In genomic region chr4:128191115-128191897, GRCh38 we compare ENCODE assay signal across 8 cellular contexts.
DNase-seq lines count a peak whose midpoint lies in the region; ATAC-seq and TF ChIP-seq lines count a peak whose summit lies in the region.

No MANE protein-coding gene starts in this region.

- ATAC-seq in CD4-positive, CD25-positive, alpha-beta regulatory T cell (ENCODE audit: low read depth in 2 of 2) = peak; percentile 77 to 92
- ATAC-seq in HG03354 (IDR thresholded peaks at IDR 0.05; ENCODE audit: poor library complexity, severe bottlenecking, unreplicated experiment) = peak; percentile 100

- peak; percentile 67 to 91 (median 83) for TF ChIP-seq CTCF in dorsolateral prefrontal cortex (IDR thresholded peaks at IDR 0.05 in 54 of 56, conservative IDR thresholded peaks at IDR 0.05 in 2 of 56; ENCODE audit: low read depth in 1 of 56, partially characterized antibody in 56 of 56)

- H3K27me3 Mint-ChIP-seq in CD4-positive, CD25-positive, alpha-beta regulatory T cell = no peaks in the 10 kb centered on the region

- peaks cover 0 to 6% (median 3%) of the 10 kb centered on the region in 4 donors for H3K4me1 Mint-ChIP-seq in CD4-positive, CD25-positive, alpha-beta regulatory T cell

- no peaks in the 10 kb centered on the region for H3K9me3 ChIP-seq in CD4-positive, CD25-positive, alpha-beta regulatory T cell (ENCODE audit: control insufficient read depth in 2 of 2, low read length in 2 of 2)

- no peak overlapping the region for H3K27ac ChIP-seq in CD4-positive, CD25-positive, alpha-beta regulatory T cell (ENCODE audit: insufficient read depth, low read length, poor library complexity, severe bottlenecking)
- H3K27ac ChIP-seq in dorsolateral prefrontal cortex = peak overlapping the region in 1 of 59 donors; percentile 46

- intact Hi-C loops in dorsolateral prefrontal cortex (cut with DNase I) = loop anchor here in 1 of 2 donors (5.0 kb wide), 1 partner anchor 671 kb away; no protein-coding TSS in a partner anchor

- peak; percentile 54 to 79 (median 62) for DNase-seq in CD4-positive, CD25-positive, alpha-beta regulatory T cell
- DNase-seq in GM19240 (ENCODE audit: insufficient read length, low spot score) (peak; percentile 30), NCI-H510A (lab: John Stamatoyannopoulos, UW) (peak; percentile 10), dorsolateral prefrontal cortex (peak in 8 of 10 donors; percentile 59 to 79 (median 70)), lung microvascular endothelial cell (ENCODE audit: low read depth in 2 of 2) (peak; percentile 76 to 80)
- DNase-seq in activated CD4-positive, alpha-beta T cell treated with anti-CD3 and anti-CD28 coated beads, Interleukin-2, amount 50 U/mL, for 24 hours (ENCODE audit: low read depth in 1 of 2, low spot score in 1 of 2) = peak; percentile 41 to 48
- DNase-seq in stimulated activated CD8-positive, alpha-beta memory T cell treated with anti-CD3 and anti-CD28 coated beads, Interleukin-15, amount 100 ng/mL, for 48 hours (ENCODE audit: low read depth in 2 of 2) = peak; percentile 34 to 36

- no peak overlapping the region for H3K4me3 ChIP-seq in CD4-positive, CD25-positive, alpha-beta regulatory T cell (ENCODE audit: low read depth, low read length)
- no peak overlapping the region for H3K4me3 ChIP-seq in dorsolateral prefrontal cortex

- H3K9me3 Mint-ChIP-seq in CD4-positive, CD25-positive, alpha-beta regulatory T cell = no peaks in the 10 kb centered on the region

- H3K4me3 Mint-ChIP-seq in CD4-positive, CD25-positive, alpha-beta regulatory T cell = no peak overlapping the region

- H3K27me3 ChIP-seq in CD4-positive, CD25-positive, alpha-beta regulatory T cell (ENCODE audit: control insufficient read depth, insufficient read depth, low read length) = no peaks in the 10 kb centered on the region
- no peaks in the 10 kb centered on the region for H3K27me3 ChIP-seq in dorsolateral prefrontal cortex

- H3K4me1 ChIP-seq in CD4-positive, CD25-positive, alpha-beta regulatory T cell (ENCODE audit: control insufficient read depth, insufficient read depth, low read length, poor library complexity, severe bottlenecking) = no peaks in the 10 kb centered on the region

- no peak overlapping the region for H3K27ac Mint-ChIP-seq in CD4-positive, CD25-positive, alpha-beta regulatory T cell

- H3K36me3 Mint-ChIP-seq in CD4-positive, CD25-positive, alpha-beta regulatory T cell = no peaks in the 10 kb centered on the region

- H3K36me3 ChIP-seq in CD4-positive, CD25-positive, alpha-beta regulatory T cell (ENCODE audit: control insufficient read depth, insufficient read depth, low read length) = no peaks in the 10 kb centered on the region

Comparison
In these comparisons a context has a peak if more than half of its experiments do, and no peak if none do; other contexts are left out.
1. DNase-seq: peak in every context shown above with its lines; median percentile 78 in lung microvascular endothelial cell; 70 in dorsolateral prefrontal cortex; 62 in CD4-positive, CD25-positive, alpha-beta regulatory T cell; 44 in activated CD4-positive, alpha-beta T cell treated with anti-CD3 and anti-CD28 coated beads, Interleukin-2, amount 50 U/mL, for 24 hours; 35 in stimulated activated CD8-positive, alpha-beta memory T cell treated with anti-CD3 and anti-CD28 coated beads, Interleukin-15, amount 100 ng/mL, for 48 hours; 30 in GM19240; 10 in NCI-H510A.